1 cellular context compared by ENCODE assay signal in genomic region chr10:74058071-74058470, GRCh38.
A peak's percentile ranks its signal among the peaks of the same experiment; 100 is the strongest.
TF ChIP-seq lines count a peak whose summit lies in the region.

No MANE protein-coding gene starts in this region.

TF ChIP-seq in K562, 482 proteins besides CTCF, POLR2A, EP300 and RAD21 (continued from another document):
- TF ChIP-seq ZMIZ1 (IDR thresholded peaks at IDR 0.05; ENCODE audit: low read depth in 2 of 2, low read length in 2 of 2) (0 out of 4 replicates have a peak, but pooled peaks of 1 of the 2 experiments have one; percentile 2), ZFP91 (CRISPR knock-in tag; IDR thresholded peaks at IDR 0.05) (no peak)
